8 cellular contexts compared by ENCODE assay signal in the genomic region with DNA sequence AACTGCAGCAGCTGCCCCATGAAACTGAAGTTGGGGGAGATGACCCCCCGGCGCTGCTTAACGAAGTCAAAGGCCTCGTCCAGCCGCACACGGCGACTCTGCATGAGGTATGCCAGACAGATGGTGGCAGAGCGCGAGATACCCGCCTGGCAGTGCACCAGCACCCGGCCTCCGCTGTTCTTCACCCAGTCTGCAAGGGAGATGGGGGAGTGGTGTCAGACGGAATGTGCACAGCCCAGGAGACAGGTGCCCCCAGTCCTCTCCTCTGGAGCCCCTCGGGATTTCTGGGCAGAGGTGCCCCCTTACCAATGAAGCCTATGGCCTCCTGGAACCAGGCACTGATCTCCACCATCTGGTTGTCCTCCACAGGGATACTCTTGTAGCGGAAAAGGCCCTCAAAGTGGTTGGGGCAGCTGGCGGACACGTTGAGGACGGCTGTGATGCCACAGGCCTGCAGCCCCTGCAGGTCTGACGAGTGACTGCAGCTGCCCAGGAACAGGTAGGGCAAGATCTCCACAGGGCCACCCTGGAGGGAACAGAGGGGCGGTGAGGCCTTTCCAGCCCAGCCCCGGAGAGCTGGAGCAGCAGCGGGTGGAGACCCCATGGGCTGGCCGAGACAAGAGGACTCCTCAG. TPM values are rescaled to one million over a fixed set of nuclear protein-coding genes. Genes with fewer than 3 reads are reported as not detected.
DNase-seq lines count a peak whose midpoint lies in the region; ATAC-seq and TF ChIP-seq lines count a peak whose summit lies in the region.

No MANE protein-coding gene starts in this region.

- peaks cover 56% of the 10 kb centered on the region for H3K4me1 ChIP-seq in CD8-positive, alpha-beta memory T cell (ENCODE audit: insufficient read depth, low read length)

- CTCF ChIA-PET in CD8-positive, alpha-beta memory T cell (lab: Charles Lee) = interaction anchor here (0.8 to 14.6 kb wide), 6 partner anchors 14 to 151 kb away, joined by 3 to 385 read pairs (median 11); partner anchors contain the start of genes ADRA2B and STARD7

- H3K4me3 ChIP-seq in CD8-positive, alpha-beta memory T cell (ENCODE audit: low read length) = peak overlapping the region; percentile 89

- ATAC-seq in HG03135 (IDR thresholded peaks at IDR 0.05; ENCODE audit: unreplicated experiment) (no peak), GM19452 (IDR thresholded peaks at IDR 0.05; ENCODE audit: unreplicated experiment) (no peak)

- H3K36me3 ChIP-seq in CD8-positive, alpha-beta memory T cell (ENCODE audit: insufficient read depth, low read length) = peaks cover 17% of the 10 kb centered on the region

- peak; percentile 23 to 64 (median 50) for DNase-seq in CD8-positive, alpha-beta memory T cell
- DNase-seq in HT-29 (ENCODE audit: low spot score) (peak; percentile 82), endothelial cell (ENCODE audit: low spot score) (peak; percentile 32), retina (peak; percentile 42), middle frontal gyrus (ENCODE audit: extremely low spot score, low spot score) (no peak)

- POLR2A ChIA-PET in CD8-positive, alpha-beta memory T cell (lab: Charles Lee) = interaction anchor here (0.6 to 7.5 kb wide), 6 partner anchors 14 to 64 kb away, joined by 3 to 78 read pairs (median 4); no protein-coding TSS in a partner anchor

- peak; percentile 69 for TF ChIP-seq CTCF in VCaP (conservative IDR thresholded peaks at IDR 0.05)
- no peak for TF ChIP-seq CTCF in endothelial cell (IDR thresholded peaks at IDR 0.05; ENCODE audit: unreplicated experiment)

- H3K27me3 Mint-ChIP-seq in CD8-positive, alpha-beta memory T cell = peaks cover 0 to 17% of the 10 kb centered on the region in 2 donors
- peaks cover 18% of the 10 kb centered on the region for H3K27me3 Mint-ChIP-seq in endothelial cell (ENCODE audit: unreplicated experiment)

- H3K9me3 Mint-ChIP-seq in CD8-positive, alpha-beta memory T cell = peaks cover 0 to 4% (median 0%) of the 10 kb centered on the region in 5 donors
- H3K9me3 Mint-ChIP-seq in endothelial cell (ENCODE audit: unreplicated experiment) = no peaks in the 10 kb centered on the region

- peak overlapping the region; percentile 80 for H3K27ac ChIP-seq in CD8-positive, alpha-beta memory T cell (ENCODE audit: low read depth, low read length)
- peak overlapping the region; percentile 93 for H3K27ac ChIP-seq in VCaP

- peak overlapping the region; percentile 94 to 100 (median 97) for H3K4me3 Mint-ChIP-seq in CD8-positive, alpha-beta memory T cell
- H3K4me3 Mint-ChIP-seq in endothelial cell (ENCODE audit: unreplicated experiment) = no peak overlapping the region

- no peaks in the 10 kb centered on the region for H3K9me3 ChIP-seq in CD8-positive, alpha-beta memory T cell (ENCODE audit: low read length)

- H3K27me3 ChIP-seq in CD8-positive, alpha-beta memory T cell (ENCODE audit: insufficient read depth, low read length, poor library complexity, severe bottlenecking) = no peaks in the 10 kb centered on the region

- H3K4me1 Mint-ChIP-seq in CD8-positive, alpha-beta memory T cell = peaks cover 64 to 74% (median 66%) of the 10 kb centered on the region in 3 donors
- peaks cover 8% of the 10 kb centered on the region for H3K4me1 Mint-ChIP-seq in endothelial cell (ENCODE audit: unreplicated experiment)

- H3K36me3 Mint-ChIP-seq in CD8-positive, alpha-beta memory T cell = peaks cover 8 to 48% (median 10%) of the 10 kb centered on the region in 3 donors
- no peaks in the 10 kb centered on the region for H3K36me3 Mint-ChIP-seq in endothelial cell (ENCODE audit: low read depth, unreplicated experiment)

- peak overlapping the region; percentile 79 to 100 (median 96) for H3K27ac Mint-ChIP-seq in CD8-positive, alpha-beta memory T cell
- no peak overlapping the region for H3K27ac Mint-ChIP-seq in endothelial cell (ENCODE audit: unreplicated experiment)

RNA-seq across cellular contexts. Expression of gene DUSP2, which starts 1.3 kb away (rescaled TPM):
- total RNA-seq in CD8-positive, alpha-beta memory T cell = 100 to 1,000 TPM; 214 to 237 TPM
- polyA plus RNA-seq in CD8-positive, alpha-beta memory T cell = 518 TPM
- total RNA-seq in HT-29 (2014; rRNA removed; shearing (Covaris generic)) = 73.5 and 75.7 TPM in 2 replicates
- not detected for total RNA-seq in endothelial cell (ENCODE audit: unreplicated experiment)

RNA-seq across cellular contexts. Expression of gene ASTL, which starts 5.7 kb away (rescaled TPM):
- total RNA-seq in CD8-positive, alpha-beta memory T cell = 10 to 100 TPM; 16.2 to 18.0 TPM
- polyA plus RNA-seq in CD8-positive, alpha-beta memory T cell = 0.49 TPM
- total RNA-seq in HT-29 (2014; rRNA removed; shearing (Covaris generic)) = 0.18 and 2.5 TPM in 2 replicates
- not detected for total RNA-seq in endothelial cell (ENCODE audit: unreplicated experiment)

RNA-seq across cellular contexts. Expression of gene ADRA2B, which starts 27.6 kb away (rescaled TPM):
- total RNA-seq in CD8-positive, alpha-beta memory T cell = under 1 TPM; 0.07 to 0.24 TPM
- polyA plus RNA-seq in CD8-positive, alpha-beta memory T cell = not detected
- 0.46 TPM in 1 of 2 replicates, not detected in the other for total RNA-seq in HT-29 (2014; rRNA removed; shearing (Covaris generic))
- total RNA-seq in endothelial cell (ENCODE audit: unreplicated experiment) = 0.46 TPM

Comparison
In these comparisons a context has a peak if more than half of its experiments do, and no peak if none do; other contexts are left out.
1. RNA of gene DUSP2, which starts 1.3 kb away (total RNA-seq): 214 to 237 TPM in CD8-positive, alpha-beta memory T cell and 73.5 to 75.7 TPM in HT-29; not detected in endothelial cell (single experiment); every median in the first group is over 10 times any median in the second.